ENCODE assay signal across 8 cellular contexts in genomic region chr2:177042311-177042710, GRCh38.
"Had no signal": no experiment of that assay in that cellular context is flagged by ENCODE, and none has a peak within 500 bp of the region (broad histone marks: within the 10 kb centered on the region; RNA-seq: fewer than 3 reads in every experiment).

No MANE protein-coding gene starts in this region.

- FAIRE-seq: H1, H54, HepG2 had no signal

- DNase-seq: HFFc6 had no signal

- H3K4me2 ChIP-seq: GM23338 had no signal

- ATAC-seq: GM23338, HCT116, HepG2 had no signal

- H3K9me3 ChIP-seq: HAP-1 had no signal

- H3K4me3 ChIP-seq: GM23338, HAP-1 had no signal

- H3K36me3 ChIP-seq: HAP-1 had no signal

- H3K27ac ChIP-seq: HL-60 had no signal
